ENCODE assay signal across 2 cellular contexts in genomic region chr20:53718142-53718481, GRCh38.
TF ChIP-seq lines count a peak whose summit lies in the region.

No MANE protein-coding gene starts in this region.

TF ChIP-seq in GM23338, 12 proteins besides CTCF, POLR2A, EP300 and RAD21:
- TF ChIP-seq EZH2phosphoT487 (IDR thresholded peaks at IDR 0.05; ENCODE audit: unreplicated experiment), result no peak
TF ChIP-seq in GM23338: peak in this region for 0.

TF ChIP-seq in K562, 482 proteins besides CTCF, POLR2A, EP300 and RAD21:
- TF ChIP-seq ZFP30 (CRISPR knock-in tag; IDR thresholded peaks at IDR 0.05; ENCODE audit: borderline replicate concordance) (no peak), ZBTB11 (CRISPR knock-in tag; IDR thresholded peaks at IDR 0.05) (peak in 1 of 3 experiments; percentile 33; a peak in 2 of 6 replicates)
